In the genomic region with DNA sequence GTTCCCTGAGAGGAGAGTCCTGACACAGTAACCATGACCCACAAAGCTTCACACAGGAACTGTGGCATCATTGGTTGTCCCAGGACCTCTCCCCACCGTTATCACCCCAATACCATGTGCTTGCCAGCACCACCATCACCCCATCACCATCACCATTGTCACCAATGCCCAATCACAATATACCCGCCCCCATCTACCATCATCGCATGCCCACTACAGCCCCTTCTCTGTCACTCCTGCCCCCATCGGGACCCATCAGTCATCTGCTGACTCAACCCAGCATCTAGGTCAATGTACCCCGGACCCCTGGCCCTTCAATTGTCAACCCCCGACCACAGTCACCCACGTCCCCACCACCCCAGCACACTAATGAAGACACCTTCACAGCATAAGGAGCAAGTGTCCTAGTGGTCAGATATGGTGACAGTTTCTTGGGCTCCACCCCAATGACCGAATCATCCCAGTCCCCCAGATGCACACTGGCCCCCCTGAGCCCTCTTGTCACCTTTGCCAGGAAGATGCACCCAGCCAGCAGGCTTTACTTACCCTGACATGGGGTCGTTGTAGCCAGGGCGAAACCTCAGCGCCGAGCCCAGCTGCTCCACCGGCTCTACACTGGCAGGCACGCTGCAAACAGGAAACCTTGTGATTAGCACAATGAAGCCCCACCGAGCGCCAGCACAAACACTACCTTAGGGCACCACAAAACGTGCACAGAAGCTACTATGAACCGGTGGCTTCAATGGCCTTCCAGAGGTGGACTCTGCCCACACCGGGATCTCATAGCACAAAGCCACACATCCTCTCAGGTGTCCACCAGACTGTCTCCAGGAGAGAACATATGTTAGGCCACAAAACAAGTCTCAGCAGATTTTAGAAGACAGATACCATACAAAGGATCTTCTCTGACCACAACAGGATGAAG, we compare ENCODE assay signal across 10 cellular contexts. TPM values are rescaled to one million over a fixed set of nuclear protein-coding genes. Genes with fewer than 3 reads are reported as not detected.
DNase-seq lines count a peak whose midpoint lies in the region; ATAC-seq, FAIRE-seq and TF ChIP-seq lines count a peak whose summit lies in the region.
"Had no signal": no experiment of that assay in that cellular context is flagged by ENCODE, and none has a peak within 500 bp of the region (broad histone marks: within the 10 kb centered on the region; RNA-seq: fewer than 3 reads in every experiment).

No MANE protein-coding gene starts in this region.

- H3K27ac Mint-ChIP-seq in nephron progenitor cell: no peak overlapping the region

- H3K4me1 ChIP-seq in mammary epithelial cell (ENCODE audit: insufficient read depth, low read length) (peaks cover 7% of the 10 kb centered on the region), breast epithelium (no peaks in the 10 kb centered on the region), endothelial cell of umbilical vein (ENCODE audit: control insufficient read depth, extremely low read depth, insufficient read depth, low read length) (no peaks in the 10 kb centered on the region), stomach (no peaks in the 10 kb centered on the region)
- H3K4me1 ChIP-seq: SJSA1 had no signal

- dilution Hi-C loops in mammary epithelial cell (cut with HindIII; ENCODE audit: low sequenced_read_pairs): no loop called here
- dilution Hi-C loops in endothelial cell of umbilical vein (cut with MboI; ENCODE audit: extremely low pct_ligation_motif_present, low sequenced_read_pairs): no loop called here

- peak; percentile 81 for DNase-seq in mammary epithelial cell
- no peak for DNase-seq in breast epithelium (ENCODE audit: low spot score in 2 of 2)
- peak; percentile 33 to 47 for DNase-seq in activated CD4-positive, alpha-beta T cell treated with anti-CD3 and anti-CD28 coated beads for 4 hours
- DNase-seq in endothelial cell of umbilical vein (ENCODE audit: low read depth, low spot score): peak; percentile 31
- DNase-seq in stomach: no peak
- no peak for DNase-seq in nephron progenitor cell
- DNase-seq in HTR-8/SVneo (ENCODE audit: insufficient read length, low spot score): no peak
- DNase-seq: caudate nucleus had no signal

- no peak for TF ChIP-seq POLR2A in breast epithelium (IDR thresholded peaks at IDR 0.05)
- TF ChIP-seq POLR2A in endothelial cell of umbilical vein (IDR thresholded peaks at IDR 0.05; ENCODE audit: low read depth, low read length): no peak
- no peak for TF ChIP-seq POLR2A in stomach (IDR thresholded peaks at IDR 0.05)

- no peak overlapping the region for H3K9ac ChIP-seq in mammary epithelial cell (ENCODE audit: insufficient read depth, low read length)
- no peak overlapping the region for H3K9ac ChIP-seq in endothelial cell of umbilical vein (replicated peaks; ENCODE audit: extremely low read depth, insufficient read depth, low read length)

- no peak overlapping the region for H3K27ac ChIP-seq in mammary epithelial cell (ENCODE audit: insufficient read depth, low read depth, low read length)
- H3K27ac ChIP-seq in breast epithelium: peak overlapping the region in 1 of 2 donors; percentile 23
- no peak overlapping the region for H3K27ac ChIP-seq in endothelial cell of umbilical vein (ENCODE audit: insufficient read depth, low read depth, low read length)
- H3K27ac ChIP-seq in stomach: peak overlapping the region; percentile 12 to 60 (median 36)
- H3K27ac ChIP-seq: SJSA1 had no signal

- no peaks in the 10 kb centered on the region for H3K9me1 ChIP-seq in endothelial cell of umbilical vein (replicated peaks; ENCODE audit: control insufficient read depth, extremely low read depth, insufficient read depth, low read length)

- CTCF ChIA-PET in mammary epithelial cell (lab: Charles Lee; ENCODE audit: low non-redundant PET) (no interaction called here), endothelial cell of umbilical vein (lab: Charles Lee) (no interaction called here)

- H3K27me3 Mint-ChIP-seq in nephron progenitor cell (ENCODE audit: low read depth, poor library complexity): no peaks in the 10 kb centered on the region

- no peak for ATAC-seq in GM21619 (IDR thresholded peaks at IDR 0.05; ENCODE audit: unreplicated experiment)

- no peaks in the 10 kb centered on the region for H3K79me2 ChIP-seq in mammary epithelial cell (ENCODE audit: insufficient read depth, low read length)
- H3K79me2 ChIP-seq in endothelial cell of umbilical vein (ENCODE audit: control insufficient read depth, insufficient read depth, low read length): no peaks in the 10 kb centered on the region

- no peaks in the 10 kb centered on the region for H3K9me3 Mint-ChIP-seq in nephron progenitor cell

- POLR2A ChIA-PET in endothelial cell of umbilical vein (lab: Charles Lee): no interaction called here

- WGBS in mammary epithelial cell (ENCODE audit: low coverage, missing lambda C conversion rate): 66% methylated on average over 18 of the region's 19 CpGs
- WGBS in stomach, 5 donors: 67 to 83% (median 79%) methylated on average over 12 to 19 of the region's 19 CpGs

- no peaks in the 10 kb centered on the region for H4K20me1 ChIP-seq in mammary epithelial cell (ENCODE audit: insufficient read depth, low read length)
- no peaks in the 10 kb centered on the region for H4K20me1 ChIP-seq in endothelial cell of umbilical vein (replicated peaks; ENCODE audit: control insufficient read depth, extremely low read depth, insufficient read depth, low read length)

- BruUV-seq in mammary epithelial cell (replicated peaks; lab: Mats Ljungman, UMichigan) (no TSS peak), endothelial cell of umbilical vein (replicated peaks; lab: Mats Ljungman, UMichigan) (no TSS peak)

- no peak overlapping the region for H3K4me3 Mint-ChIP-seq in nephron progenitor cell

- H3K9me3 ChIP-seq in mammary epithelial cell (replicated peaks; ENCODE audit: insufficient read depth, low read length) (no peaks in the 10 kb centered on the region), breast epithelium (no peaks in the 10 kb centered on the region), endothelial cell of umbilical vein (replicated peaks; ENCODE audit: control insufficient read depth, insufficient read depth, low read length) (no peaks in the 10 kb centered on the region), stomach (no peaks in the 10 kb centered on the region)
- H3K9me3 ChIP-seq: SJSA1 had no signal

- no peak overlapping the region for H3K4me3 ChIP-seq in mammary epithelial cell (replicated peaks in 1 of 3; ENCODE audit: insufficient read depth in 1 of 3, low read depth in 2 of 3, low read length in 3 of 3)
- no peak overlapping the region for H3K4me3 ChIP-seq in breast epithelium
- no peak overlapping the region for H3K4me3 ChIP-seq in endothelial cell of umbilical vein (replicated peaks in 1 of 3; ENCODE audit: insufficient read depth in 1 of 3, low read depth in 1 of 3, low read length in 3 of 3)
- peak overlapping the region in 1 of 4 donors; percentile 16 for H3K4me3 ChIP-seq in stomach
- H3K4me3 ChIP-seq: SJSA1 had no signal

- intact Hi-C loops in mammary epithelial cell (cut with micrococcal nuclease) (no loop called here), breast epithelium (cut with DNase I; ENCODE audit: low total_unique reads) (no loop called here), endothelial cell of umbilical vein (cut with micrococcal nuclease) (no loop called here), stomach (cut with DNase I; ENCODE audit: low total_unique reads) (no loop called here)

- H3K36me3 Mint-ChIP-seq in nephron progenitor cell (ENCODE audit: low read depth): peaks cover 7% of the 10 kb centered on the region

- TF ChIP-seq EP300 in stomach (IDR thresholded peaks at IDR 0.05): no peak

- H3K36me3 ChIP-seq in mammary epithelial cell (ENCODE audit: insufficient read depth, low read length) (no peaks in the 10 kb centered on the region), breast epithelium (no peaks in the 10 kb centered on the region), endothelial cell of umbilical vein (ENCODE audit: control insufficient read depth in 2 of 2, extremely low read depth in 1 of 2, insufficient read depth in 2 of 2, low read length in 2 of 2) (peaks cover 0 to 9% of the 10 kb centered on the region in 2 experiments), stomach (peaks cover 0 to 43% (median 28%) of the 10 kb centered on the region in 4 donors)
- H3K36me3 ChIP-seq: SJSA1 had no signal

- H2AFZ ChIP-seq in mammary epithelial cell (ENCODE audit: low read depth, low read length) (no peak overlapping the region), endothelial cell of umbilical vein (ENCODE audit: low read depth, low read length) (no peak overlapping the region)

- FAIRE-seq in endothelial cell of umbilical vein (lab: Jason Lieb, UNC) (no peak), HTR-8/SVneo (lab: Jason Lieb, UNC) (no peak)

- H3K4me2 ChIP-seq in mammary epithelial cell (ENCODE audit: insufficient read depth, low read depth, low read length) (no peak overlapping the region), endothelial cell of umbilical vein (ENCODE audit: insufficient read depth, low read length) (no peak overlapping the region)

- no peak for TF ChIP-seq CTCF in mammary epithelial cell (conservative IDR thresholded peaks at IDR 0.05 in 1 of 2, IDR thresholded peaks at IDR 0.05 in 1 of 2; ENCODE audit: extremely low read depth in 1 of 2, insufficient read depth in 1 of 2, low read depth in 1 of 2, low read length in 2 of 2)
- no peak for TF ChIP-seq CTCF in breast epithelium (IDR thresholded peaks at IDR 0.05)
- no peak for TF ChIP-seq CTCF in endothelial cell of umbilical vein (IDR thresholded peaks at IDR 0.05; ENCODE audit: extremely low read depth in 1 of 2, insufficient read depth in 1 of 2, low read depth in 1 of 2, low read length in 2 of 2)
- no peak for TF ChIP-seq CTCF in stomach (IDR thresholded peaks at IDR 0.05)
- TF ChIP-seq CTCF in nephron progenitor cell (IDR thresholded peaks at IDR 0.05): no peak

- in situ Hi-C loops in mammary epithelial cell (cut with MboI; ENCODE audit: low sequenced_read_pairs in 2 of 2): no loop called here

- peaks cover 16% of the 10 kb centered on the region for H3K4me1 Mint-ChIP-seq in nephron progenitor cell

- no peaks in the 10 kb centered on the region for H3K27me3 ChIP-seq in mammary epithelial cell (ENCODE audit: insufficient read depth, low read length)
- H3K27me3 ChIP-seq in breast epithelium: no peaks in the 10 kb centered on the region
- H3K27me3 ChIP-seq in endothelial cell of umbilical vein (ENCODE audit: control insufficient read depth in 2 of 2, insufficient read depth in 2 of 2, low read length in 2 of 2): no peaks in the 10 kb centered on the region
- no peaks in the 10 kb centered on the region for H3K27me3 ChIP-seq in stomach
- H3K27me3 ChIP-seq: SJSA1 had no signal

RNA-seq across cellular contexts. Expression of a gene that starts 25.1 kb away (rescaled TPM):
- total RNA-seq in mammary epithelial cell (100 to 1,000 TPM in 1 of 2 donors, 10 to 100 TPM in 1; 56.0 to 124 TPM), breast epithelium (10 to 100 TPM; 65.6 to 90.1 (median 77.0) TPM), endothelial cell of umbilical vein (205 and 213 TPM in 2 replicates), stomach (100 to 1,000 TPM in 1 of 5 donors, 10 to 100 TPM in 4; 43.4 to 182 (median 51.8) TPM)
- polyA plus RNA-seq in mammary epithelial cell (114 TPM), endothelial cell of umbilical vein (320 and 401 TPM in 2 replicates), stomach (100 to 1,000 TPM in 1 of 3 donors, 10 to 100 TPM in 2; 57.5 to 116 (median 58.7) TPM)
- polyA minus RNA-seq in mammary epithelial cell (136 TPM), endothelial cell of umbilical vein (158 and 169 TPM in 2 replicates)
- polyA plus RNA-seq in endothelial cell of umbilical vein (2011; cell fraction: cytosol; rRNA removed): 210 and 226 TPM in 2 replicates
- 87.1 and 91.4 TPM in 2 replicates for polyA plus RNA-seq in endothelial cell of umbilical vein (2011; cell fraction: nucleus; rRNA removed)
- 173 and 191 TPM in 2 replicates for polyA plus RNA-seq in endothelial cell of umbilical vein (2012)
- 92.3 TPM for polyA minus RNA-seq in endothelial cell of umbilical vein (2011; cell fraction: cytosol; rRNA and poly(A)+ RNA removed)
- 29.9 and 37.6 TPM in 2 replicates for polyA minus RNA-seq in endothelial cell of umbilical vein (2011; cell fraction: nucleus; rRNA and poly(A)+ RNA removed)

RNA-seq across cellular contexts. Expression of a gene that starts 32.4 kb away (rescaled TPM):
- total RNA-seq in mammary epithelial cell (10 to 100 TPM in 1 of 2 donors, 1 to 10 TPM in 1; 7.2 to 13.2 TPM), breast epithelium (1 to 10 TPM; 8.2 to 8.6 (median 8.2) TPM), endothelial cell of umbilical vein (12.6 and 14.7 TPM in 2 replicates), stomach (10 to 100 TPM in 2 of 5 donors, 1 to 10 TPM in 3; 2.3 to 34.4 (median 5.5) TPM)
- polyA plus RNA-seq in mammary epithelial cell (11.7 TPM), endothelial cell of umbilical vein (10.6 and 13.0 TPM in 2 replicates), stomach (1 to 10 TPM; 2.9 to 5.8 (median 3.2) TPM)
- polyA minus RNA-seq in mammary epithelial cell (10.1 TPM), endothelial cell of umbilical vein (11.8 and 11.9 TPM in 2 replicates)
- 10.1 and 10.5 TPM in 2 replicates for polyA plus RNA-seq in endothelial cell of umbilical vein (2011; cell fraction: cytosol; rRNA removed)
- 20.9 and 22.8 TPM in 2 replicates for polyA plus RNA-seq in endothelial cell of umbilical vein (2011; cell fraction: nucleus; rRNA removed)
- polyA plus RNA-seq in endothelial cell of umbilical vein (2012): 8.6 and 8.9 TPM in 2 replicates
- polyA minus RNA-seq in endothelial cell of umbilical vein (2011; cell fraction: cytosol; rRNA and poly(A)+ RNA removed): 15.4 TPM
- 7.6 and 11.9 TPM in 2 replicates for polyA minus RNA-seq in endothelial cell of umbilical vein (2011; cell fraction: nucleus; rRNA and poly(A)+ RNA removed)

RNA-seq across cellular contexts. Expression of a gene that starts 38.8 kb away (rescaled TPM):
- total RNA-seq in mammary epithelial cell (100 to 1,000 TPM in 1 of 2 donors, 10 to 100 TPM in 1; 80.5 to 270 TPM), breast epithelium (100 to 1,000 TPM; 270 to 343 (median 333) TPM), endothelial cell of umbilical vein (306 and 332 TPM in 2 replicates), stomach (100 to 1,000 TPM; 107 to 298 (median 230) TPM)
- polyA plus RNA-seq in mammary epithelial cell (224 TPM), endothelial cell of umbilical vein (73.0 and 137 TPM in 2 replicates), stomach (100 to 1,000 TPM; 644 to 702 (median 660) TPM)
- polyA minus RNA-seq in mammary epithelial cell (32.7 TPM), endothelial cell of umbilical vein (14.0 and 15.7 TPM in 2 replicates)
- 341 and 475 TPM in 2 replicates for polyA plus RNA-seq in endothelial cell of umbilical vein (2011; cell fraction: cytosol; rRNA removed)
- 95.0 and 136 TPM in 2 replicates for polyA plus RNA-seq in endothelial cell of umbilical vein (2011; cell fraction: nucleus; rRNA removed)
- 427 and 444 TPM in 2 replicates for polyA plus RNA-seq in endothelial cell of umbilical vein (2012)
- 37.3 TPM for polyA minus RNA-seq in endothelial cell of umbilical vein (2011; cell fraction: cytosol; rRNA and poly(A)+ RNA removed)
- 14.8 and 17.1 TPM in 2 replicates for polyA minus RNA-seq in endothelial cell of umbilical vein (2011; cell fraction: nucleus; rRNA and poly(A)+ RNA removed)

RNA-seq across cellular contexts. Expression of a gene that starts 39.0 kb away (rescaled TPM):
- total RNA-seq in mammary epithelial cell (10 to 100 TPM; 25.6 to 27.3 TPM), breast epithelium (10 to 100 TPM; 12.5 to 14.7 (median 13.9) TPM), endothelial cell of umbilical vein (9.8 and 11.2 TPM in 2 replicates), stomach (10 to 100 TPM in 1 of 5 donors, 1 to 10 TPM in 4; 1.8 to 12.5 (median 7.1) TPM)
- polyA plus RNA-seq in mammary epithelial cell (46.3 TPM), endothelial cell of umbilical vein (10.1 and 11.3 TPM in 2 replicates), stomach (10 to 100 TPM in 1 of 3 donors, 1 to 10 TPM in 2; 6.0 to 10.3 (median 9.5) TPM)
- polyA minus RNA-seq in mammary epithelial cell (13.6 TPM), endothelial cell of umbilical vein (6.5 and 7.6 TPM in 2 replicates)
- polyA plus RNA-seq in endothelial cell of umbilical vein (2011; cell fraction: cytosol; rRNA removed): 12.5 TPM in 2 replicates
- 5.2 and 5.5 TPM in 2 replicates for polyA plus RNA-seq in endothelial cell of umbilical vein (2011; cell fraction: nucleus; rRNA removed)
- 8.8 and 11.8 TPM in 2 replicates for polyA plus RNA-seq in endothelial cell of umbilical vein (2012)
- polyA minus RNA-seq in endothelial cell of umbilical vein (2011; cell fraction: cytosol; rRNA and poly(A)+ RNA removed): 8.0 TPM
- 0.48 and 1.7 TPM in 2 replicates for polyA minus RNA-seq in endothelial cell of umbilical vein (2011; cell fraction: nucleus; rRNA and poly(A)+ RNA removed)

RNA-seq across cellular contexts. Expression of a gene that starts 49.0 kb away (rescaled TPM):
- total RNA-seq in mammary epithelial cell (100 to 1,000 TPM; 163 to 195 TPM), breast epithelium (100 to 1,000 TPM in 2 of 3 donors, 10 to 100 TPM in 1; 60.2 to 182 (median 148) TPM), endothelial cell of umbilical vein (43.0 and 43.1 TPM in 2 replicates), stomach (100 to 1,000 TPM in 4 of 5 donors, 10 to 100 TPM in 1; 86.7 to 874 (median 314) TPM)
- polyA plus RNA-seq in mammary epithelial cell (100 TPM), endothelial cell of umbilical vein (45.2 and 47.5 TPM in 2 replicates), stomach (100 to 1,000 TPM in 1 of 3 donors, 10 to 100 TPM in 2; 13.9 to 157 (median 45.0) TPM)
- polyA minus RNA-seq in mammary epithelial cell (205 TPM), endothelial cell of umbilical vein (52.5 and 60.1 TPM in 2 replicates)
- polyA plus RNA-seq in endothelial cell of umbilical vein (2011; cell fraction: cytosol; rRNA removed): 18.3 and 23.0 TPM in 2 replicates
- polyA plus RNA-seq in endothelial cell of umbilical vein (2011; cell fraction: nucleus; rRNA removed): 262 and 302 TPM in 2 replicates
- polyA plus RNA-seq in endothelial cell of umbilical vein (2012): 25.8 and 32.9 TPM in 2 replicates
- polyA minus RNA-seq in endothelial cell of umbilical vein (2011; cell fraction: cytosol; rRNA and poly(A)+ RNA removed): 27.2 TPM
- 66.9 and 99.7 TPM in 2 replicates for polyA minus RNA-seq in endothelial cell of umbilical vein (2011; cell fraction: nucleus; rRNA and poly(A)+ RNA removed)

Comparison
In these comparisons a context has a peak if more than half of its experiments do, and no peak if none do; other contexts are left out.
1. DNase-seq: peak in mammary epithelial cell (single experiment), activated CD4-positive, alpha-beta T cell treated with anti-CD3 and anti-CD28 coated beads for 4 hours (2 of 2) and endothelial cell of umbilical vein (single experiment); none in breast epithelium (0 of 2), stomach (single experiment), nephron progenitor cell (single experiment) and HTR-8/SVneo (single experiment).
2. H3K27ac ChIP-seq: peak in stomach (5 of 5); none in mammary epithelial cell (single experiment) and endothelial cell of umbilical vein (single experiment).